In genomic region chr9:19371942-19372341, GRCh38 we compare ENCODE assay signal across 9 cellular contexts. TPM values are rescaled to one million over a fixed set of nuclear protein-coding genes. Genes with fewer than 3 reads are reported as not detected.
A peak's percentile ranks its signal among the peaks of the same experiment; 100 is the strongest.
DNase-seq lines count a peak whose midpoint lies in the region; ATAC-seq and TF ChIP-seq lines count a peak whose summit lies in the region.
"Had no signal": no experiment of that assay in that cellular context is flagged by ENCODE, and none has a peak within 500 bp of the region (broad histone marks: within the 10 kb centered on the region; RNA-seq: fewer than 3 reads in every experiment).

No MANE protein-coding gene starts in this region.

- intact Hi-C loops in PC-3 (cut with micrococcal nuclease) = loop anchor here (1.0 to 5.0 kb wide), 3 partner anchors 35 to 139 kb away; partner anchors contain the start of gene ACER2

- no peak for TF ChIP-seq POLR2A in erythroblast (IDR thresholded peaks at IDR 0.05; ENCODE audit: low read length)

- H3K27ac Mint-ChIP-seq in GM23338 = no peak overlapping the region

- BruUV-seq in PC-3 (replicated peaks; lab: Mats Ljungman, UMichigan) = no TSS peak

- H3K9ac ChIP-seq in PC-3 (ENCODE audit: low read length) = no peak overlapping the region

- H3K4me1 ChIP-seq in GM23338 (ENCODE audit: insufficient read depth) (no peaks in the 10 kb centered on the region), PC-3 (ENCODE audit: insufficient read depth, low read length) (no peaks in the 10 kb centered on the region)

- ATAC-seq in GM23338 (peak; percentile 25), PC-3 (peak; percentile 68), HG03175 (IDR thresholded peaks at IDR 0.05; ENCODE audit: unreplicated experiment) (no peak), GM21737 (IDR thresholded peaks at IDR 0.05; ENCODE audit: unreplicated experiment) (no peak)

- H3K4me1 Mint-ChIP-seq in GM23338 = peaks cover 5% of the 10 kb centered on the region; the same call in 2 of the 3 replicates

- no peak overlapping the region for H3K4me3 ChIP-seq in GM23338
- no peak overlapping the region for H3K4me3 ChIP-seq in PC-3 (ENCODE audit: low read length)
- H3K4me3 ChIP-seq: skin epidermis had no signal

- peaks cover 19% of the 10 kb centered on the region for H3K36me3 ChIP-seq in GM23338 (ENCODE audit: insufficient read depth)
- H3K36me3 ChIP-seq in PC-3 (ENCODE audit: low read depth, low read length) = peaks cover 31% of the 10 kb centered on the region

- no peaks in the 10 kb centered on the region for H3K9me3 Mint-ChIP-seq in GM23338

- POLR2A ChIA-PET in PC-3 (lab: Charles Lee; ENCODE audit: unreplicated experiment) = no interaction called here

- H4K20me1 ChIP-seq in GM23338 (replicated peaks; ENCODE audit: insufficient read depth) (peaks cover 9% of the 10 kb centered on the region), PC-3 (ENCODE audit: low read length) (peaks cover 15% of the 10 kb centered on the region)

- DNase-seq in GM23338 (ENCODE audit: low spot score) (peak; percentile 46), PC-3 (peak; percentile 23), erythroblast (lab: John Stamatoyannopoulos, UW) (peak; percentile 8), GF-D8 (lab: John Stamatoyannopoulos, UW) (no peak), AG20443 (ENCODE audit: low spot score) (no peak)

- peaks cover 12% of the 10 kb centered on the region for H3K27me3 Mint-ChIP-seq in GM23338 (ENCODE audit: insufficient read depth, low read depth, poor library complexity)

- H3K27ac ChIP-seq in 22Rv1 (peak overlapping the region; percentile 20), GM23338 (ENCODE audit: low read depth) (peak overlapping the region; percentile 1; the same call in 1 of the 2 replicates), PC-3 (ENCODE audit: low read length) (no peak overlapping the region)
- H3K27ac ChIP-seq: skin epidermis had no signal

- H3F3A ChIP-seq in GM23338 (replicated peaks; ENCODE audit: low read depth) (peaks cover 15% of the 10 kb centered on the region), PC-3 (ENCODE audit: low read length, unreplicated experiment) (peaks cover 28% of the 10 kb centered on the region)

- H3K27me3 ChIP-seq in GM23338 (ENCODE audit: insufficient read depth) = no peaks in the 10 kb centered on the region
- no peaks in the 10 kb centered on the region for H3K27me3 ChIP-seq in PC-3 (ENCODE audit: low read length)

- no peak overlapping the region for H3K4me2 ChIP-seq in GM23338
- no peak overlapping the region for H3K4me2 ChIP-seq in PC-3 (ENCODE audit: low read length)

- H3K79me2 ChIP-seq in GM23338 (replicated peaks; ENCODE audit: insufficient read depth) (peaks cover under 1% of the 10 kb centered on the region; the same call in 1 of the 2 replicates), PC-3 (ENCODE audit: low read length) (peaks cover 2% of the 10 kb centered on the region; the same call in 1 of the 2 replicates)

- CTCF ChIA-PET in PC-3 (lab: Charles Lee) = no interaction called here

- H3K4me3 Mint-ChIP-seq in GM23338 = no peak overlapping the region

- TF ChIP-seq CTCF in 22Rv1 (IDR thresholded peaks at IDR 0.05) (peak; percentile 8; the same call in 1 of the 2 replicates), GM23338 (conservative IDR thresholded peaks at IDR 0.05; ENCODE audit: low read depth in 2 of 2) (no peak; a peak in 1 of 4 replicates), PC-3 (conservative IDR thresholded peaks at IDR 0.05; ENCODE audit: low read depth, low read length) (0 out of 2 replicates have a peak, but pooled peaks have one; percentile 20)

- peaks cover 46% of the 10 kb centered on the region for H3K36me3 Mint-ChIP-seq in GM23338 (ENCODE audit: low read depth)

- H3K9me2 ChIP-seq in GM23338 (ENCODE audit: insufficient read depth) (no peaks in the 10 kb centered on the region), PC-3 (replicated peaks; ENCODE audit: low read length) (no peaks in the 10 kb centered on the region)

- H2AFZ ChIP-seq in GM23338 = no peak overlapping the region
- no peak overlapping the region for H2AFZ ChIP-seq in PC-3 (ENCODE audit: low read length)

- H3K9me3 ChIP-seq in PC-3 (ENCODE audit: low read length) = no peaks in the 10 kb centered on the region

TF ChIP-seq in GM23338, 12 proteins besides CTCF, POLR2A, EP300 and RAD21 (continues in another document):
- TF ChIP-seq ZNF114 (CRISPR knock-in tag; IDR thresholded peaks at IDR 0.05) (no peak), EZH2 (IDR thresholded peaks at IDR 0.05; ENCODE audit: low read depth, unreplicated experiment) (no peak), ETS1 (IDR thresholded peaks at IDR 0.05) (no peak), CREB1 (CRISPR knock-in tag; IDR thresholded peaks at IDR 0.05; ENCODE audit: low read depth) (no peak), JUNB (IDR thresholded peaks at IDR 0.05; ENCODE audit: unreplicated experiment) (no peak)
- TF ChIP-seq, protein P1, sequence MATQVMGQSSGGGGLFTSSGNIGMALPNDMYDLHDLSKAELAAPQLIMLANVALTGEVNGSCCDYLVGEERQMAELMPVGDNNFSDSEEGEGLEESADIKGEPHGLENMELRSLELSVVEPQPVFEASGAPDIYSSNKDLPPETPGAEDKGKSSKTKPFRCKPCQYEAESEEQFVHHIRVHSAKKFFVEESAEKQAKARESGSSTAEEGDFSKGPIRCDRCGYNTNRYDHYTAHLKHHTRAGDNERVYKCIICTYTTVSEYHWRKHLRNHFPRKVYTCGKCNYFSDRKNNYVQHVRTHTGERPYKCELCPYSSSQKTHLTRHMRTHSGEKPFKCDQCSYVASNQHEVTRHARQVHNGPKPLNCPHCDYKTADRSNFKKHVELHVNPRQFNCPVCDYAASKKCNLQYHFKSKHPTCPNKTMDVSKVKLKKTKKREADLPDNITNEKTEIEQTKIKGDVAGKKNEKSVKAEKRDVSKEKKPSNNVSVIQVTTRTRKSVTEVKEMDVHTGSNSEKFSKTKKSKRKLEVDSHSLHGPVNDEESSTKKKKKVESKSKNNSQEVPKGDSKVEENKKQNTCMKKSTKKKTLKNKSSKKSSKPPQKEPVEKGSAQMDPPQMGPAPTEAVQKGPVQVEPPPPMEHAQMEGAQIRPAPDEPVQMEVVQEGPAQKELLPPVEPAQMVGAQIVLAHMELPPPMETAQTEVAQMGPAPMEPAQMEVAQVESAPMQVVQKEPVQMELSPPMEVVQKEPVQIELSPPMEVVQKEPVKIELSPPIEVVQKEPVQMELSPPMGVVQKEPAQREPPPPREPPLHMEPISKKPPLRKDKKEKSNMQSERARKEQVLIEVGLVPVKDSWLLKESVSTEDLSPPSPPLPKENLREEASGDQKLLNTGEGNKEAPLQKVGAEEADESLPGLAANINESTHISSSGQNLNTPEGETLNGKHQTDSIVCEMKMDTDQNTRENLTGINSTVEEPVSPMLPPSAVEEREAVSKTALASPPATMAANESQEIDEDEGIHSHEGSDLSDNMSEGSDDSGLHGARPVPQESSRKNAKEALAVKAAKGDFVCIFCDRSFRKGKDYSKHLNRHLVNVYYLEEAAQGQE (IDR thresholded peaks at IDR 0.05; ENCODE audit: unreplicated experiment) = no peak

RNA-seq across cellular contexts. Expression of gene RPS6, which starts 8.1 kb away (rescaled TPM):
- total RNA-seq in GM23338 (2014; rRNA removed; shearing (Covaris generic)) = 1,381 and 1,563 TPM in 2 replicates
- 2,733 and 2,894 TPM in 2 replicates for polyA plus RNA-seq in GM23338 (2016; fragmentation: Nextera tagmentation; extraction: Ambion mirVana)
- total RNA-seq in PC-3 (2014; rRNA removed) = 908 and 1,159 TPM in 2 replicates

RNA-seq across cellular contexts. Expression of gene ACER2, which starts 36.9 kb away (rescaled TPM):
- 11.6 and 14.6 TPM in 2 replicates for total RNA-seq in GM23338 (2014; rRNA removed; shearing (Covaris generic))
- polyA plus RNA-seq in GM23338 (2016; fragmentation: Nextera tagmentation; extraction: Ambion mirVana) = 0.87 and 1.3 TPM in 2 replicates
- 2.4 and 4.4 TPM in 2 replicates for total RNA-seq in PC-3 (2014; rRNA removed)

Comparison
In these comparisons a context has a peak if more than half of its experiments do, and no peak if none do; other contexts are left out.
1. CTCF ChIP-seq: peak in 22Rv1 (single experiment) and PC-3 (single experiment); none in GM23338 (0 of 2).
2. ATAC-seq: peak in GM23338 (single experiment) and PC-3 (single experiment); none in HG03175 (single experiment) and GM21737 (single experiment).
3. DNase-seq: peak in GM23338 (single experiment), PC-3 (single experiment) and erythroblast (2 of 2); none in GF-D8 (single experiment) and AG20443 (single experiment).